Comparison of ENCODE assay signal across 1 cellular context in genomic region chr11:118448294-118448693, GRCh38.
TF ChIP-seq lines count a peak whose summit lies in the region.

No MANE protein-coding gene starts in this region.

TF ChIP-seq in GM12878, 131 proteins besides CTCF, POLR2A, EP300 and RAD21 (continued from another document):
- no peak for TF ChIP-seq E2F8 (IDR thresholded peaks at IDR 0.05; ENCODE audit: low read depth, partially characterized antibody)
- TF ChIP-seq RCOR1 (conservative IDR thresholded peaks at IDR 0.05; ENCODE audit: low read depth, low read length): 0 out of 2 replicates have a peak, but pooled peaks have one; percentile 62
- peak; percentile 82 for TF ChIP-seq SKIL (IDR thresholded peaks at IDR 0.05; ENCODE audit: low read depth, poor library complexity, severe bottlenecking)
- no peak for TF ChIP-seq ZZZ3 (IDR thresholded peaks at IDR 0.05; ENCODE audit: control insufficient read depth, insufficient read length, low read depth)
- TF ChIP-seq ETV6 (conservative IDR thresholded peaks at IDR 0.05 in 1 of 2, IDR thresholded peaks at IDR 0.05 in 1 of 2; ENCODE audit: borderline replicate concordance in 1 of 2, low read depth in 1 of 2): peak in 1 of 2 experiments; percentile 87; a peak in 2 of 4 replicates
- TF ChIP-seq, protein P1, sequence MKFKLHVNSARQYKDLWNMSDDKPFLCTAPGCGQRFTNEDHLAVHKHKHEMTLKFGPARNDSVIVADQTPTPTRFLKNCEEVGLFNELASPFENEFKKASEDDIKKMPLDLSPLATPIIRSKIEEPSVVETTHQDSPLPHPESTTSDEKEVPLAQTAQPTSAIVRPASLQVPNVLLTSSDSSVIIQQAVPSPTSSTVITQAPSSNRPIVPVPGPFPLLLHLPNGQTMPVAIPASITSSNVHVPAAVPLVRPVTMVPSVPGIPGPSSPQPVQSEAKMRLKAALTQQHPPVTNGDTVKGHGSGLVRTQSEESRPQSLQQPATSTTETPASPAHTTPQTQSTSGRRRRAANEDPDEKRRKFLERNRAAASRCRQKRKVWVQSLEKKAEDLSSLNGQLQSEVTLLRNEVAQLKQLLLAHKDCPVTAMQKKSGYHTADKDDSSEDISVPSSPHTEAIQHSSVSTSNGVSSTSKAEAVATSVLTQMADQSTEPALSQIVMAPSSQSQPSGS (IDR thresholded peaks at IDR 0.05; ENCODE audit: low read length): peak; percentile 93
- no peak for TF ChIP-seq CHD1 (IDR thresholded peaks at IDR 0.05; ENCODE audit: low read depth, low read length)
- no peak for TF ChIP-seq YBX1 (IDR thresholded peaks at IDR 0.05)
- no peak for TF ChIP-seq NFXL1 (IDR thresholded peaks at IDR 0.05; ENCODE audit: borderline replicate concordance)
- peak; percentile 51; the same call in 1 of the 2 replicates for TF ChIP-seq TCF7 (IDR thresholded peaks at IDR 0.05; ENCODE audit: borderline replicate concordance)
- TF ChIP-seq, protein P2, sequence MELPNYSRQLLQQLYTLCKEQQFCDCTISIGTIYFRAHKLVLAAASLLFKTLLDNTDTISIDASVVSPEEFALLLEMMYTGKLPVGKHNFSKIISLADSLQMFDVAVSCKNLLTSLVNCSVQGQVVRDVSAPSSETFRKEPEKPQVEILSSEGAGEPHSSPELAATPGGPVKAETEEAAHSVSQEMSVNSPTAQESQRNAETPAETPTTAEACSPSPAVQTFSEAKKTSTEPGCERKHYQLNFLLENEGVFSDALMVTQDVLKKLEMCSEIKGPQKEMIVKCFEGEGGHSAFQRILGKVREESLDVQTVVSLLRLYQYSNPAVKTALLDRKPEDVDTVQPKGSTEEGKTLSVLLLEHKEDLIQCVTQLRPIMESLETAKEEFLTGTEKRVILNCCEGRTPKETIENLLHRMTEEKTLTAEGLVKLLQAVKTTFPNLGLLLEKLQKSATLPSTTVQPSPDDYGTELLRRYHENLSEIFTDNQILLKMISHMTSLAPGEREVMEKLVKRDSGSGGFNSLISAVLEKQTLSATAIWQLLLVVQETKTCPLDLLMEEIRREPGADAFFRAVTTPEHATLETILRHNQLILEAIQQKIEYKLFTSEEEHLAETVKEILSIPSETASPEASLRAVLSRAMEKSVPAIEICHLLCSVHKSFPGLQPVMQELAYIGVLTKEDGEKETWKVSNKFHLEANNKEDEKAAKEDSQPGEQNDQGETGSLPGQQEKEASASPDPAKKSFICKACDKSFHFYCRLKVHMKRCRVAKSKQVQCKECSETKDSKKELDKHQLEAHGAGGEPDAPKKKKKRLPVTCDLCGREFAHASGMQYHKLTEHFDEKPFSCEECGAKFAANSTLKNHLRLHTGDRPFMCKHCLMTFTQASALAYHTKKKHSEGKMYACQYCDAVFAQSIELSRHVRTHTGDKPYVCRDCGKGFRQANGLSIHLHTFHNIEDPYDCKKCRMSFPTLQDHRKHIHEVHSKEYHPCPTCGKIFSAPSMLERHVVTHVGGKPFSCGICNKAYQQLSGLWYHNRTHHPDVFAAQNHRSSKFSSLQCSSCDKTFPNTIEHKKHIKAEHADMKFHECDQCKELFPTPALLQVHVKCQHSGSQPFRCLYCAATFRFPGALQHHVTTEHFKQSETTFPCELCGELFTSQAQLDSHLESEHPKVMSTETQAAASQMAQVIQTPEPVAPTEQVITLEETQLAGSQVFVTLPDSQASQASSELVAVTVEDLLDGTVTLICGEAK (IDR thresholded peaks at IDR 0.05; ENCODE audit: borderline replicate concordance): no peak
- TF ChIP-seq YY1 (IDR thresholded peaks at IDR 0.05; ENCODE audit: low read depth, low read length): no peak
- 0 out of 4 replicates have a peak, but pooled peaks of 1 of the 2 experiments have one; percentile 45 for TF ChIP-seq SRF (IDR thresholded peaks at IDR 0.05; ENCODE audit: low read depth in 2 of 2, low read length in 2 of 2)
- TF ChIP-seq IKZF2 (IDR thresholded peaks at IDR 0.05): peak; percentile 93 to 97
- peak; percentile 76 for TF ChIP-seq ZNF24 (IDR thresholded peaks at IDR 0.05)
- peak; percentile 93; the same call in 1 of the 2 replicates for TF ChIP-seq FOXM1 (IDR thresholded peaks at IDR 0.05; ENCODE audit: low read depth, low read length)
- no peak for TF ChIP-seq ZNF384 (IDR thresholded peaks at IDR 0.05; ENCODE audit: borderline replicate concordance, low read depth, low read length)
- no peak for TF ChIP-seq NR2C2 (IDR thresholded peaks at IDR 0.05; ENCODE audit: borderline replicate concordance, control insufficient read depth, insufficient read length, low read depth)
- TF ChIP-seq BMI1 (IDR thresholded peaks at IDR 0.05; ENCODE audit: borderline replicate concordance): peak; percentile 75
- no peak for TF ChIP-seq CHD4 (IDR thresholded peaks at IDR 0.05)
- TF ChIP-seq KLF5 (IDR thresholded peaks at IDR 0.05; ENCODE audit: partially characterized antibody): no peak
- TF ChIP-seq TARDBP (IDR thresholded peaks at IDR 0.05; ENCODE audit: borderline replicate concordance): no peak
- no peak for TF ChIP-seq ZSCAN29 (IDR thresholded peaks at IDR 0.05)
- no peak for TF ChIP-seq RELA (IDR thresholded peaks at IDR 0.05; ENCODE audit: borderline replicate concordance, partially characterized antibody)
- no peak for TF ChIP-seq SIX5 (IDR thresholded peaks at IDR 0.05; ENCODE audit: low read depth, low read length, severe bottlenecking)
- no peak for TF ChIP-seq NBN (IDR thresholded peaks at IDR 0.05)
- no peak for TF ChIP-seq CREB1 (IDR thresholded peaks at IDR 0.05; ENCODE audit: low read depth)
- peak; percentile 93 for TF ChIP-seq RUNX3 (IDR thresholded peaks at IDR 0.05; ENCODE audit: low read length)
- peak; percentile 95 for TF ChIP-seq IKZF1 (conservative IDR thresholded peaks at IDR 0.05)
- no peak for TF ChIP-seq ZNF207 (IDR thresholded peaks at IDR 0.05; ENCODE audit: borderline replicate concordance)
- no peak for TF ChIP-seq BCLAF1 (IDR thresholded peaks at IDR 0.05)
- peak; percentile 91 for TF ChIP-seq JUND (IDR thresholded peaks at IDR 0.05; ENCODE audit: low read depth, low read length)
- TF ChIP-seq MYC (IDR thresholded peaks at IDR 0.05; ENCODE audit: insufficient read depth, insufficient read length, insufficient replicate concordance, low read length, severe bottlenecking): no peak
- TF ChIP-seq SPI1 (IDR thresholded peaks at IDR 0.05; ENCODE audit: borderline replicate concordance, insufficient read depth, low read depth, low read length): no peak
- peak; percentile 97 for TF ChIP-seq IRF4 (IDR thresholded peaks at IDR 0.05; ENCODE audit: low read depth, low read length)
- peak; percentile 97 for TF ChIP-seq MTA3 (IDR thresholded peaks at IDR 0.05; ENCODE audit: borderline replicate concordance, low read length)
- TF ChIP-seq ATF3 (IDR thresholded peaks at IDR 0.05; ENCODE audit: borderline replicate concordance, extremely low read depth, low read depth, low read length): no peak
- no peak for TF ChIP-seq FOS (IDR thresholded peaks at IDR 0.05; ENCODE audit: borderline replicate concordance, extremely low read depth, insufficient read length)
- no peak for TF ChIP-seq SMARCA5 (IDR thresholded peaks at IDR 0.05)
- TF ChIP-seq, protein P3, sequence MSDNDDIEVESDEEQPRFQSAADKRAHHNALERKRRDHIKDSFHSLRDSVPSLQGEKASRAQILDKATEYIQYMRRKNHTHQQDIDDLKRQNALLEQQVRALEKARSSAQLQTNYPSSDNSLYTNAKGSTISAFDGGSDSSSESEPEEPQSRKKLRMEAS (IDR thresholded peaks at IDR 0.05; ENCODE audit: low read depth, low read length): no peak
- TF ChIP-seq SMC3 (IDR thresholded peaks at IDR 0.05; ENCODE audit: borderline replicate concordance, low read length): no peak
- no peak for TF ChIP-seq HDGF (IDR thresholded peaks at IDR 0.05)
- TF ChIP-seq SIN3A (IDR thresholded peaks at IDR 0.05; ENCODE audit: low read depth, low read length): no peak
- peak; percentile 97 for TF ChIP-seq ZNF217 (IDR thresholded peaks at IDR 0.05)
- peak; percentile 55; the same call in 1 of the 3 replicates for TF ChIP-seq POU2F2 (IDR thresholded peaks at IDR 0.05; ENCODE audit: borderline replicate concordance, low read depth, low read length)
- no peak for TF ChIP-seq TBL1XR1 (IDR thresholded peaks at IDR 0.05; ENCODE audit: low read depth, low read length)
- no peak for TF ChIP-seq SREBF2 (IDR thresholded peaks at IDR 0.05; ENCODE audit: low read length)
- TF ChIP-seq WRNIP1 (IDR thresholded peaks at IDR 0.05; ENCODE audit: borderline replicate concordance, low read depth, low read length): no peak
